Comparison of ENCODE assay signal across 1 cellular context in the genomic region with DNA sequence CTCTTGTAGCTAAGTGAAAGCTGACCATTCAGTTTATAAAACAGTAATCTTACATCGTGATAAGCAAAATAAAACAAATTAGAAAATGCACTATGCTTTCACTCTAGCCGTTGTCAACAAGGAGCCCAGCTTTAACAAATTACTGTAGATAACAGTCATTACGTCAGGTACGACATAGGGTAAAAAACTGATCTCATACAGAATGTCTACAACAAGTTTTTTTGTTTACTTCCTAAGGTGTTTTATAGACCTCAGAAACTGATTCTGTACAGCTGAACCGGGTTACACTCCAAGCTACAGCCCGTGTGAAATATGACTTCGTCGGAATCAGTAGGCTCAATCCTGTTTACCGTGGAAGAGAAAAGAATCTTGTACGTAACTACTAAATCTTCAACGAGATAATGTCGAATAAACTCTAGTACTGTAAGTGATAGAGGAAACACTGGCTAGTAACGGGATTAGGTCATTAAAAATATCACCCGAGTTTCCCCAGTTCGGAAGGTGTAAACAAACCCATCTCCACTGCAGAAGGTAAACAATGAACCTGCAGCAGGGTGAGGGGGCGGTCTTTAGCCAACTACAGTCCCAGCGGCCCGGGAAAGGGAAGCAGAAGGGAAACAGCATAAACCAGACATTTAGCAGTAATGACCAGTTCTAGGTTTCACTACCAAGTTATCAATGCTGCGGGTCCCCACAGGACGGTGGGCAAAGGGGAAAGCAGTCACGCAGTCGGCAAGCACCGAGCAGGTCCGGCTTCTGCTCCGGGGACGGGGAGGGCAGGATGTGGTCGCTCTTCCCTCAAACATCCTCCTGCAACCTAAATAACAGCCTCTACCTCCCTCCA.
A peak's percentile ranks its signal among the peaks of the same experiment; 100 is the strongest.
TF ChIP-seq lines count a peak whose summit lies in the region.

No MANE protein-coding gene starts in this region.

TF ChIP-seq in HepG2, 621 proteins besides CTCF, POLR2A, EP300 and RAD21 (continued from another document and continues in another):
- TF ChIP-seq, protein P1, sequence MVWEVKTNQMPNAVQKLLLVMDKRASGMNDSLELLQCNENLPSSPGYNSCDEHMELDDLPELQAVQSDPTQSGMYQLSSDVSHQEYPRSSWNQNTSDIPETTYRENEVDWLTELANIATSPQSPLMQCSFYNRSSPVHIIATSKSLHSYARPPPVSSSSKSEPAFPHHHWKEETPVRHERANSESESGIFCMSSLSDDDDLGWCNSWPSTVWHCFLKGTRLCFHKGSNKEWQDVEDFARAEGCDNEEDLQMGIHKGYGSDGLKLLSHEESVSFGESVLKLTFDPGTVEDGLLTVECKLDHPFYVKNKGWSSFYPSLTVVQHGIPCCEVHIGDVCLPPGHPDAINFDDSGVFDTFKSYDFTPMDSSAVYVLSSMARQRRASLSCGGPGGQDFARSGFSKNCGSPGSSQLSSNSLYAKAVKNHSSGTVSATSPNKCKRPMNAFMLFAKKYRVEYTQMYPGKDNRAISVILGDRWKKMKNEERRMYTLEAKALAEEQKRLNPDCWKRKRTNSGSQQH (CRISPR knock-in tag; IDR thresholded peaks at IDR 0.05; ENCODE audit: low read depth), result peak; percentile 52; the same call in 1 of the 2 replicates
- TF ChIP-seq KLF16 (CRISPR knock-in tag; IDR thresholded peaks at IDR 0.05) (peak in 1 of 2 experiments; percentile 60; a peak in 1 of 4 replicates), NR2C2 (CRISPR knock-in tag; IDR thresholded peaks at IDR 0.05; ENCODE audit: borderline replicate concordance) (peak; percentile 31; the same call in 1 of the 2 replicates), FOXK1 (CRISPR knock-in tag; IDR thresholded peaks at IDR 0.05; ENCODE audit: borderline replicate concordance, low read depth) (peak; percentile 81; the same call in 1 of the 2 replicates), FOXP4 (CRISPR knock-in tag; IDR thresholded peaks at IDR 0.05) (peak; percentile 77), MEIS1 (CRISPR knock-in tag; IDR thresholded peaks at IDR 0.05; ENCODE audit: borderline replicate concordance) (0 out of 2 replicates have a peak, but pooled peaks have one; percentile 49), ERF (CRISPR knock-in tag; IDR thresholded peaks at IDR 0.05) (peak; percentile 45; the same call in 1 of the 2 replicates), ZNF646 (CRISPR knock-in tag; IDR thresholded peaks at IDR 0.05) (no peak), GATA4 (IDR thresholded peaks at IDR 0.05; ENCODE audit: borderline replicate concordance, low read depth) (no peak), ZNF672 (CRISPR knock-in tag; IDR thresholded peaks at IDR 0.05) (no peak), MYPOP (CRISPR knock-in tag; IDR thresholded peaks at IDR 0.05) (0 out of 2 replicates have a peak, but pooled peaks have one; percentile 10), ARNT2 (CRISPR knock-in tag; IDR thresholded peaks at IDR 0.05; ENCODE audit: low read depth) (0 out of 2 replicates have a peak, but pooled peaks have one; percentile 19), FOXP1 (IDR thresholded peaks at IDR 0.05) (peak; percentile 72), FOXP1 (CRISPR knock-in tag; IDR thresholded peaks at IDR 0.05) (peak; percentile 80), MEF2D (CRISPR knock-in tag; IDR thresholded peaks at IDR 0.05) (0 out of 2 replicates have a peak, but pooled peaks have one; percentile 32), TGIF2 (CRISPR knock-in tag; IDR thresholded peaks at IDR 0.05) (no peak), TFDP1 (CRISPR knock-in tag; IDR thresholded peaks at IDR 0.05; ENCODE audit: borderline replicate concordance) (peak; percentile 27; the same call in 1 of the 2 replicates), FOXJ3 (CRISPR knock-in tag; IDR thresholded peaks at IDR 0.05; ENCODE audit: borderline replicate concordance) (peak; percentile 45; the same call in 1 of the 2 replicates), KMT2A (CRISPR knock-in tag; IDR thresholded peaks at IDR 0.05) (peak; percentile 48; the same call in 1 of the 2 replicates), CBX2 (IDR thresholded peaks at IDR 0.05; ENCODE audit: low read depth, low read length) (no peak), CBX2 (CRISPR knock-in tag; IDR thresholded peaks at IDR 0.05; ENCODE audit: low read depth) (no peak), ZNF326 (CRISPR knock-in tag; IDR thresholded peaks at IDR 0.05; ENCODE audit: borderline replicate concordance) (no peak), SOX5 (CRISPR knock-in tag; IDR thresholded peaks at IDR 0.05; ENCODE audit: borderline replicate concordance) (peak; percentile 34; the same call in 1 of the 2 replicates), KDM6A (CRISPR knock-in tag; IDR thresholded peaks at IDR 0.05; ENCODE audit: low read depth) (no peak), ATF7 (IDR thresholded peaks at IDR 0.05) (no peak), ATF7 (CRISPR knock-in tag; IDR thresholded peaks at IDR 0.05) (peak; percentile 17; the same call in 1 of the 2 replicates)
- TF ChIP-seq, protein P2, sequence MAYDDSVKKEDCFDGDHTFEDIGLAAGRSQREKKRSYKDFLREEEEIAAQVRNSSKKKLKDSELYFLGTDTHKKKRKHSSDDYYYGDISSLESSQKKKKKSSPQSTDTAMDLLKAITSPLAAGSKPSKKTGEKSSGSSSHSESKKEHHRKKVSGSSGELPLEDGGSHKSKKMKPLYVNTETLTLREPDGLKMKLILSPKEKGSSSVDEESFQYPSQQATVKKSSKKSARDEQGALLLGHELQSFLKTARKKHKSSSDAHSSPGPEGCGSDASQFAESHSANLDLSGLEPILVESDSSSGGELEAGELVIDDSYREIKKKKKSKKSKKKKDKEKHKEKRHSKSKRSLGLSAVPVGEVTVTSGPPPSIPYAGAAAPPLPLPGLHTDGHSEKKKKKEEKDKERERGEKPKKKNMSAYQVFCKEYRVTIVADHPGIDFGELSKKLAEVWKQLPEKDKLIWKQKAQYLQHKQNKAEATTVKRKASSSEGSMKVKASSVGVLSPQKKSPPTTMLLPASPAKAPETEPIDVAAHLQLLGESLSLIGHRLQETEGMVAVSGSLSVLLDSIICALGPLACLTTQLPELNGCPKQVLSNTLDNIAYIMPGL (CRISPR knock-in tag; IDR thresholded peaks at IDR 0.05; ENCODE audit: borderline replicate concordance in 1 of 2, low read depth in 1 of 2), result peak in 1 of 2 experiments; percentile 66; a peak in 3 of 4 replicates
- TF ChIP-seq, protein P3, sequence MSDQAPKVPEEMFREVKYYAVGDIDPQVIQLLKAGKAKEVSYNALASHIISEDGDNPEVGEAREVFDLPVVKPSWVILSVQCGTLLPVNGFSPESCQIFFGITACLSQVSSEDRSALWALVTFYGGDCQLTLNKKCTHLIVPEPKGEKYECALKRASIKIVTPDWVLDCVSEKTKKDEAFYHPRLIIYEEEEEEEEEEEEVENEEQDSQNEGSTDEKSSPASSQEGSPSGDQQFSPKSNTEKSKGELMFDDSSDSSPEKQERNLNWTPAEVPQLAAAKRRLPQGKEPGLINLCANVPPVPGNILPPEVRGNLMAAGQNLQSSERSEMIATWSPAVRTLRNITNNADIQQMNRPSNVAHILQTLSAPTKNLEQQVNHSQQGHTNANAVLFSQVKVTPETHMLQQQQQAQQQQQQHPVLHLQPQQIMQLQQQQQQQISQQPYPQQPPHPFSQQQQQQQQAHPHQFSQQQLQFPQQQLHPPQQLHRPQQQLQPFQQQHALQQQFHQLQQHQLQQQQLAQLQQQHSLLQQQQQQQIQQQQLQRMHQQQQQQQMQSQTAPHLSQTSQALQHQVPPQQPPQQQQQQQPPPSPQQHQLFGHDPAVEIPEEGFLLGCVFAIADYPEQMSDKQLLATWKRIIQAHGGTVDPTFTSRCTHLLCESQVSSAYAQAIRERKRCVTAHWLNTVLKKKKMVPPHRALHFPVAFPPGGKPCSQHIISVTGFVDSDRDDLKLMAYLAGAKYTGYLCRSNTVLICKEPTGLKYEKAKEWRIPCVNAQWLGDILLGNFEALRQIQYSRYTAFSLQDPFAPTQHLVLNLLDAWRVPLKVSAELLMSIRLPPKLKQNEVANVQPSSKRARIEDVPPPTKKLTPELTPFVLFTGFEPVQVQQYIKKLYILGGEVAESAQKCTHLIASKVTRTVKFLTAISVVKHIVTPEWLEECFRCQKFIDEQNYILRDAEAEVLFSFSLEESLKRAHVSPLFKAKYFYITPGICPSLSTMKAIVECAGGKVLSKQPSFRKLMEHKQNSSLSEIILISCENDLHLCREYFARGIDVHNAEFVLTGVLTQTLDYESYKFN (CRISPR knock-in tag; conservative IDR thresholded peaks at IDR 0.05), result peak; percentile 12; the same call in 1 of the 2 replicates
- TF ChIP-seq, protein P4, sequence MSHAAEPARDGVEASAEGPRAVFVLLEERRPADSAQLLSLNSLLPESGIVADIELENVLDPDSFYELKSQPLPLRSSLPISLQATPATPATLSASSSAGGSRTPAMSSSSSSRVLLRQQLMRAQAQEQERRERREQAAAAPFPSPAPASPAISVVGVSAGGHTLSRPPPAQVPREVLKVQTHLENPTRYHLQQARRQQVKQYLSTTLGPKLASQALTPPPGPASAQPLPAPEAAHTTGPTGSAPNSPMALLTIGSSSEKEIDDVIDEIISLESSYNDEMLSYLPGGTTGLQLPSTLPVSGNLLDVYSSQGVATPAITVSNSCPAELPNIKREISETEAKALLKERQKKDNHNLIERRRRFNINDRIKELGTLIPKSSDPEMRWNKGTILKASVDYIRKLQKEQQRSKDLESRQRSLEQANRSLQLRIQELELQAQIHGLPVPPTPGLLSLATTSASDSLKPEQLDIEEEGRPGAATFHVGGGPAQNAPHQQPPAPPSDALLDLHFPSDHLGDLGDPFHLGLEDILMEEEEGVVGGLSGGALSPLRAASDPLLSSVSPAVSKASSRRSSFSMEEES (CRISPR knock-in tag; IDR thresholded peaks at IDR 0.05), result no peak
